ENCODE assay signal across 10 cellular contexts in the genomic region with DNA sequence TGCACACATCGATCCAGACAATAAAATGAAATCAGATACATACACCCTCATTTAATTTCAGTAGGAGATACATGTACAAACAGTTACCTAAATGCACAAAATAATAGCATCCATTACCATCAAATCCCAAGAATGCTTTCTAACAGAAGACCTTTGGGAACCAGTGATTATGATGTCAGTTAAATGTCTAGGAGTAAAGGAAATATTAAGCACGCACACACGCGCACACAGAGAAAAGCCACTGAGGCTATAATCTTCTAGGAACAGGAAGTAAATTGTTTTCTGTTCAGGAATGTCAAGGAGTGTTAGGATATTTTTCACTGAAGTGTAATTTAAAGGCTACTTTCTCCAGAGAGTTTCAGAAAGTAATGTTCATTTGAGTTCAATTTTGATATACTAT.
"Had no signal": no experiment of that assay in that cellular context is flagged by ENCODE, and none has a peak within 500 bp of the region (broad histone marks: within the 10 kb centered on the region; RNA-seq: fewer than 3 reads in every experiment).

No MANE protein-coding gene starts in this region.

- FAIRE-seq: H1, H54 had no signal

- H3K4me2 ChIP-seq: GM23338 had no signal

- H3K4me3 ChIP-seq: GM23248, GM23338, HAP-1 had no signal

- H3K27ac ChIP-seq: GM23248 had no signal

- H3K9me3 ChIP-seq: HAP-1 had no signal

- H3K4me1 ChIP-seq: HAP-1 had no signal

- H3K36me3 ChIP-seq: HAP-1 had no signal

- H3K9ac ChIP-seq: GM23248 had no signal

- H2AFZ ChIP-seq: GM23248, GM23338 had no signal

- DNase-seq: GM23248, GOT3, H7, H9, HCEC 1CT, HFFc6 had no signal
